26 cellular contexts compared by ENCODE assay signal in the genomic region with DNA sequence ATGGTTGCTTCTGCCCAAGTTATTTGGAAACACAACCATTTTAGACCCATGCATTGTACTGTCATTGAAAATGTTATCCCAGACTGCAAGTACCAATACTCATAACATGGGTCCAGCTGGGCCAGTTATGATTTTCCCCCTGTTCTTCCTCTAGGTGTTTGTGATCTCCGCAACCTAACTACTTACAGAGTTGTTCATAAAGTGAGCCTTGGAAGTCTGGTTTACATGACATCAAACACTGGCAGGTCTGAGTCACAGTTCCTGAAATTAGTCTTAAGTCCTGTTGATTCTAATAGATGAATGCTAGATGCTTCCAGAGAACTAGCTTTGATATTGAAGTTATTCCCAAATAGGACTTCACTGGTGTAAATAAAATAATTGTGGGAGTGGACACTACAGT.
"Had no signal": no experiment of that assay in that cellular context is flagged by ENCODE, and none has a peak within 500 bp of the region (broad histone marks: within the 10 kb centered on the region; RNA-seq: fewer than 3 reads in every experiment).

No MANE protein-coding gene starts in this region.

- H3K9me3 ChIP-seq: esophagus squamous epithelium, lower lobe of right lung, mucosa of descending colon had no signal

- H3K27me3 ChIP-seq: gastrocnemius medialis, hepatocyte had no signal

- ATAC-seq: effector memory CD8-positive, alpha-beta T cell; esophagus mucosa; gastrocnemius medialis; left colon; left lobe of liver; lower lobe of right lung; mucosa of descending colon; naive thymus-derived CD8-positive, alpha-beta T cell had no signal

- H3K9me3 Mint-ChIP-seq: immature natural killer cell had no signal

- H3K36me3 Mint-ChIP-seq: immature natural killer cell, mesothelial cell of epicardium, naive B cell had no signal

- H3K27ac Mint-ChIP-seq: effector memory CD8-positive, alpha-beta T cell; endodermal cell; immature natural killer cell; mesothelial cell of epicardium; naive B cell; naive thymus-derived CD8-positive, alpha-beta T cell had no signal

- H3K36me3 ChIP-seq: esophagus squamous epithelium, gastrocnemius medialis, lower lobe of right lung had no signal

- H3K4me2 ChIP-seq: hepatocyte had no signal

- H3K79me2 ChIP-seq: hepatocyte had no signal

- H3K4me1 Mint-ChIP-seq: immature natural killer cell; mesothelial cell of epicardium; naive B cell; naive thymus-derived CD8-positive, alpha-beta T cell had no signal

- H3K4me3 Mint-ChIP-seq: effector memory CD8-positive, alpha-beta T cell; endodermal cell; immature natural killer cell; mesothelial cell of epicardium; naive B cell; naive thymus-derived CD8-positive, alpha-beta T cell had no signal

- H3K27ac ChIP-seq: coronary artery, dorsolateral prefrontal cortex, epithelial cell of prostate, esophagus squamous epithelium, gastrocnemius medialis, hepatocyte, lower lobe of right lung had no signal

- DNase-seq: dermis blood vessel endothelial cell; dorsolateral prefrontal cortex; effector CD8-positive, alpha-beta T cell; effector memory CD8-positive, alpha-beta T cell; endodermal cell; erythroblast; esophagus squamous epithelium; foreskin melanocyte; gastrocnemius medialis; glutamatergic neuron; head of caudate nucleus; hypothalamus; immature natural killer cell; left colon; left ventricle myocardium superior; lower lobe of right lung; mesenchymal stem cell; mucosa of descending colon; naive B cell; naive thymus-derived CD8-positive, alpha-beta T cell had no signal

- H2AFZ ChIP-seq: hepatocyte had no signal

- H3K4me1 ChIP-seq: esophagus squamous epithelium, gastrocnemius medialis, lower lobe of right lung had no signal

- H3K4me3 ChIP-seq: coronary artery, dorsolateral prefrontal cortex, esophagus squamous epithelium, gastrocnemius medialis, hepatocyte, lower lobe of right lung, mucosa of descending colon had no signal
